Comparison of ENCODE assay signal across 31 cellular contexts in the genomic region with DNA sequence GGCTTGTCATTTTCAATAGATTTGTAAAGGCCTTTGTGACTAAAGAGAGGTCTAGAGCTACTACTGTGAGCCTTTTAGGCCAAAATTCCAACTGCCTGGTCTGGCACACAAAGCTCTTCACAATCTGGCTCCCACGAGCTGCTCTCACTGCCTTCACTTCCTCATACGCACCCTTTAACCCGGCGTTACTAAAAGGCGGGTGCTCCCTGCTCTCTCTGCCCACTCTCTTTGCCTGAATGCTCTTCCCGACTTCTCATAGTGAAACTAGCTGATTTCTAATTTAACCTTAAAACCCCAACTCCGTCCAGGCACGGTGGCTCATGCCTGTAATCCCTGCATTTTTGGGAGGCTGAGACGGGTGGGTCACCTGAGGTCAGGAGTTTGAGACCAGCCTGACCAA. TPM values are rescaled to one million over a fixed set of nuclear protein-coding genes. Genes with fewer than 3 reads are reported as not detected.
"Had no signal": no experiment of that assay in that cellular context is flagged by ENCODE, and none has a peak within 500 bp of the region (broad histone marks: within the 10 kb centered on the region; RNA-seq: fewer than 3 reads in every experiment).

No MANE protein-coding gene starts in this region.

- H3K27ac Mint-ChIP-seq: activated CD4-positive, alpha-beta memory T cell treated with anti-CD3 and anti-CD28 coated beads for 36 hours; activated CD4-positive, alpha-beta T cell treated with anti-CD3 and anti-CD28 coated beads, Interleukin-2, amount 10 ng/mL, durations not matched to agents 24 days and 14 days; activated naive CD8-positive, alpha-beta T cell treated with anti-CD3 and anti-CD28 coated beads, Interleukin-2, amount 50 U/mL, for 24 hours; activated T-helper 1 cell treated with anti-CD3 and anti-CD28 coated beads, Interleukin-12 subunit alpha, Interleukin-12 subunit beta, Interleukin-2, Interleukin-4 antibody, amounts not matched to agents 30 ng/mL and 10 ng/mL and 1 ng/mL, durations not matched to agents 14 hours and 24 hours and 36 hours; natural killer cell had no signal

- H3K4me1 Mint-ChIP-seq: activated CD4-positive, alpha-beta T cell treated with anti-CD3 and anti-CD28 coated beads, Interleukin-2, amount 10 ng/mL, durations not matched to agents 24 days and 14 days; activated naive CD4-positive, alpha-beta T cell treated with anti-CD3 and anti-CD28 coated beads, Interleukin-2, amount 10 ng/mL, durations not matched to agents 7 days and 5 days; activated naive CD8-positive, alpha-beta T cell treated with anti-CD3 and anti-CD28 coated beads, Interleukin-2, amount 50 U/mL, for 24 hours; natural killer cell; stimulated activated naive CD8-positive, alpha-beta T cell treated with anti-CD3 and anti-CD28 coated beads, Interleukin-15, amount 100 ng/mL, for 72 hours had no signal

- H3K27me3 ChIP-seq: gastrocnemius medialis, left lung, neutrophil, right lobe of liver, thyroid gland, upper lobe of left lung had no signal

- H3K9me3 ChIP-seq: gastrocnemius medialis, left lung, lower lobe of right lung, neutrophil, right lobe of liver, thyroid gland, upper lobe of left lung had no signal

- H3K4me3 ChIP-seq: gastrocnemius medialis, left lung, lower lobe of right lung, right lobe of liver, thyroid gland, upper lobe of left lung had no signal

- H3K27me3 Mint-ChIP-seq: activated CD4-positive, alpha-beta memory T cell treated with anti-CD3 and anti-CD28 coated beads for 36 hours; activated CD4-positive, alpha-beta T cell treated with anti-CD3 and anti-CD28 coated beads, Interleukin-2, amount 10 ng/mL, durations not matched to agents 24 days and 14 days; activated naive CD4-positive, alpha-beta T cell treated with anti-CD3 and anti-CD28 coated beads, Interleukin-2, amount 10 ng/mL, durations not matched to agents 7 days and 5 days; activated naive CD8-positive, alpha-beta T cell treated with anti-CD3 and anti-CD28 coated beads, Interleukin-2, amount 50 U/mL, for 24 hours; progenitor cell of endocrine pancreas; stimulated activated naive CD8-positive, alpha-beta T cell treated with anti-CD3 and anti-CD28 coated beads, Interleukin-15, amount 100 ng/mL, for 72 hours had no signal

- H3K4me3 Mint-ChIP-seq: activated CD4-positive, alpha-beta memory T cell treated with anti-CD3 and anti-CD28 coated beads for 36 hours; activated CD4-positive, alpha-beta T cell treated with anti-CD3 and anti-CD28 coated beads, Interleukin-2, amount 10 ng/mL, durations not matched to agents 24 days and 14 days; activated naive CD4-positive, alpha-beta T cell treated with anti-CD3 and anti-CD28 coated beads, Interleukin-2, amount 10 ng/mL, durations not matched to agents 7 days and 5 days; activated naive CD8-positive, alpha-beta T cell treated with anti-CD3 and anti-CD28 coated beads, Interleukin-2, amount 50 U/mL, for 24 hours; activated T-helper 1 cell treated with anti-CD3 and anti-CD28 coated beads, Interleukin-12 subunit alpha, Interleukin-12 subunit beta, Interleukin-2, Interleukin-4 antibody, amounts not matched to agents 30 ng/mL and 10 ng/mL and 1 ng/mL, durations not matched to agents 14 hours and 24 hours and 36 hours; natural killer cell; stimulated activated naive CD8-positive, alpha-beta T cell treated with anti-CD3 and anti-CD28 coated beads, Interleukin-15, amount 100 ng/mL, for 72 hours had no signal

- FAIRE-seq: endometrium, islet of Langerhans had no signal

- H3K4me1 ChIP-seq: gastrocnemius medialis, left lung, lower lobe of right lung, right lobe of liver, thyroid gland, upper lobe of left lung had no signal

- DNase-seq: activated CD4-positive, alpha-beta memory T cell treated with anti-CD3 and anti-CD28 coated beads for 36 hours; activated CD4-positive, alpha-beta T cell treated with anti-CD3 and anti-CD28 coated beads, Interleukin-2, amount 10 ng/mL, durations not matched to agents 24 days and 14 days; activated CD4-positive, CD25-positive, alpha-beta regulatory T cell treated with anti-CD3 and anti-CD28 coated beads, Interleukin-2, amount 50 U/mL, for 72 hours; activated CD8-positive, alpha-beta memory T cell treated with anti-CD3 and anti-CD28 coated beads, Interleukin-2, amount 50 U/mL, for 4 hours; activated gamma-delta T cell; activated naive CD4-positive, alpha-beta T cell treated with anti-CD3 and anti-CD28 coated beads, Interleukin-2, amount 10 ng/mL, durations not matched to agents 7 days and 5 days; activated naive CD8-positive, alpha-beta T cell treated with anti-CD3 and anti-CD28 coated beads, Interleukin-2, amount 50 U/mL, for 24 hours; activated T-cell treated with anti-CD3 and anti-CD28 coated beads, Interleukin-2, amount 50 U/mL, for 1 hour; amygdala; caudate nucleus; cortex of kidney; erythroblast; gastrocnemius medialis; glutamatergic neuron; left lung; lower lobe of right lung; mesenchymal stem cell; natural killer cell; right lobe of liver; stimulated activated CD4-positive, alpha-beta T cell treated with anti-CD3 and anti-CD28 coated beads, Interleukin-2, amount 100 ng/mL, for 48 hours; stimulated activated naive CD8-positive, alpha-beta T cell treated with anti-CD3 and anti-CD28 coated beads, Interleukin-15, amount 100 ng/mL, for 72 hours; substantia nigra; T-helper 1 cell; thyroid gland; upper lobe of left lung had no signal

- H3K9me3 Mint-ChIP-seq: activated CD4-positive, alpha-beta memory T cell treated with anti-CD3 and anti-CD28 coated beads for 36 hours; activated CD4-positive, alpha-beta T cell treated with anti-CD3 and anti-CD28 coated beads, Interleukin-2, amount 10 ng/mL, durations not matched to agents 24 days and 14 days; activated naive CD4-positive, alpha-beta T cell treated with anti-CD3 and anti-CD28 coated beads, Interleukin-2, amount 10 ng/mL, durations not matched to agents 7 days and 5 days; activated naive CD8-positive, alpha-beta T cell treated with anti-CD3 and anti-CD28 coated beads, Interleukin-2, amount 50 U/mL, for 24 hours; activated T-helper 1 cell treated with anti-CD3 and anti-CD28 coated beads, Interleukin-12 subunit alpha, Interleukin-12 subunit beta, Interleukin-2, Interleukin-4 antibody, amounts not matched to agents 30 ng/mL and 10 ng/mL and 1 ng/mL, durations not matched to agents 14 hours and 24 hours and 36 hours; natural killer cell; stimulated activated naive CD8-positive, alpha-beta T cell treated with anti-CD3 and anti-CD28 coated beads, Interleukin-15, amount 100 ng/mL, for 72 hours had no signal

- H3K27ac ChIP-seq: gastrocnemius medialis, left lung, lower lobe of right lung, neutrophil, right lobe of liver, thyroid gland, upper lobe of left lung had no signal

- ATAC-seq: activated naive CD8-positive, alpha-beta T cell treated with anti-CD3 and anti-CD28 coated beads, Interleukin-2, amount 50 U/mL, for 24 hours; gastrocnemius medialis; left lung; natural killer cell; stimulated activated naive CD8-positive, alpha-beta T cell treated with anti-CD3 and anti-CD28 coated beads, Interleukin-15, amount 100 ng/mL, for 72 hours had no signal

RNA-seq across cellular contexts. Expression of gene TSSK3, which starts 17.7 kb away (rescaled TPM):
- total RNA-seq: mononuclear cell had no signal
